In the genomic region with DNA sequence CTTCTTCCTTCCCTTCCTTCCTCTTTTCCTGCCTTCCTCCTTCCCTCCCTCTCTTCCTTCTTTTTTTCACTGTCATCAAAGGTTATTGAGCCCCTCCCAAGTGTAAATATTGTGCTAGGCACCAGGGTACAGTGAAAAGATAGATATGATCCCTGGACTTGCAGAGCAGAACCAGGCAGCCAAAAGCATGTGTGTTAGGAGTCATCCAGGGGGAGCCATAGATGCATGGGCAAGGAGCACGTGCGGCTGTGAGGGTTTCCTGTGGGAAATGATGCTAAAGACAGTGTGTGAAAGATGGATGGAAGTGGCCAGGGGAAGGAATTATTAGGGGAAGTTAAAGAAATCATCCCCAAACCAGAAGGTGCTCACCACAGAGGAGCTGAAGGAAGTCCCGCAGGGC, we compare ENCODE assay signal across 19 cellular contexts.
"Had no signal": no experiment of that assay in that cellular context is flagged by ENCODE, and none has a peak within 500 bp of the region (broad histone marks: within the 10 kb centered on the region; RNA-seq: fewer than 3 reads in every experiment).

No MANE protein-coding gene starts in this region.

- H3K27ac ChIP-seq: esophagus squamous epithelium, gastroesophageal sphincter, neutrophil, ovary, psoas muscle, right atrium auricular region, tibial artery had no signal

- H3K9me3 ChIP-seq: esophagus squamous epithelium, gastroesophageal sphincter, neutrophil, ovary, psoas muscle, right atrium auricular region, tibial artery had no signal

- H3K27me3 ChIP-seq: gastroesophageal sphincter, ovary, right atrium auricular region, tibial artery had no signal

- H3K4me1 ChIP-seq: esophagus squamous epithelium, psoas muscle, right atrium auricular region had no signal

- DNase-seq: activated gamma-delta T cell treated with Interleukin-2 at 50 U/mL for 16 hours; activated T-cell treated with anti-CD3 and anti-CD28 coated beads, Interleukin-2, amount 50 U/mL, for 1 hour; aorta; caudate nucleus; dermis blood vessel endothelial cell; effector memory CD4-positive, alpha-beta T cell; esophagus squamous epithelium; head of caudate nucleus; hypothalamus; ovary; psoas muscle; stimulated activated CD4-positive, alpha-beta T cell treated with anti-CD3 and anti-CD28 coated beads, Interleukin-12 subunit alpha, Interleukin-12 subunit beta, amount 100 ng/mL, for 4 hours; stimulated activated CD4-positive, alpha-beta T cell treated with anti-CD3 and anti-CD28 coated beads, Interleukin-4, amount 100 ng/mL, for 4 hours; tibial artery had no signal

- H3K36me3 ChIP-seq: esophagus squamous epithelium, gastroesophageal sphincter, neutrophil, ovary, right atrium auricular region, tibial artery had no signal

- ATAC-seq: gastroesophageal sphincter, psoas muscle, WTC11 had no signal

- FAIRE-seq: islet of Langerhans had no signal

- H3K4me3 ChIP-seq: esophagus squamous epithelium, gastroesophageal sphincter, ovary, psoas muscle, right atrium auricular region, tibial artery had no signal
